ENCODE assay signal across 20 cellular contexts in the genomic region with DNA sequence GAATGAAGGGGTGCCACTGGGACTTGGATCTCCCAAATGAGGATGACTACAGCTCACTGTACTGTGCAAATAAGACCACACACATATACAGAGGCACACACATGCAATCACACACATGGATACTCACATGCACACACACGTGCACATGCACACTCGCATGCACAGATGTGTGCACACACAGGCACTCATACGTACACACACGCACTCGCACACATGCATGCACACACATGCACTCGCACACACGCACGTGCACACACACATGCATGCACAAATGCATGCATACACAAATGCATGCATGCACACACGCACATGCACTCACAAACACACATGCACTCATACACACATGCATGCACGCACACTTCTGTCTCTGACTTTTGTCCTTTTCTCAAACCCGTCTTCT.
"Had no signal": no experiment of that assay in that cellular context is flagged by ENCODE, and none has a peak within 500 bp of the region (broad histone marks: within the 10 kb centered on the region; RNA-seq: fewer than 3 reads in every experiment).

No MANE protein-coding gene starts in this region.

- DNase-seq: cortex of kidney; effector memory CD8-positive, alpha-beta T cell; head of caudate nucleus; kidney; mucosa of descending colon; naive B cell; sigmoid colon; spleen; stimulated activated naive B cell treated with anti-CD40 and anti-IgM and Interleukin-4, amounts not matched to agents 10 μg/mL and 1 μg/mL and 100 μg/mL, for 72 hours; upper lobe of right lung; uterus had no signal

- H2AFZ ChIP-seq: parathyroid adenoma had no signal

- H3K4me1 ChIP-seq: right atrium auricular region, sigmoid colon, spleen, tibial nerve, upper lobe of right lung, uterus had no signal

- FAIRE-seq: endometrium, frontal cortex, kidney had no signal

- H3K9me3 ChIP-seq: mucosa of descending colon, right atrium auricular region, sigmoid colon, spleen, thoracic aorta, tibial nerve, upper lobe of right lung, uterus had no signal

- H3K27ac ChIP-seq: parathyroid adenoma, right atrium auricular region, sigmoid colon, spleen, thoracic aorta, tibial nerve, upper lobe of right lung, uterus had no signal

- H3K27me3 ChIP-seq: right atrium auricular region, sigmoid colon, spleen, tibial nerve, upper lobe of right lung, uterus had no signal

- ATAC-seq: effector memory CD8-positive, alpha-beta T cell; left lobe of liver; mucosa of descending colon; natural killer cell treated with Interleukin-12 subunit alpha and Interleukin-12 subunit beta and Interleukin-15 and Interleukin-18, amount 100 ng/mL, for 72 hours; stimulated activated naive B cell treated with anti-CD40 and anti-IgM and Interleukin-4, amounts not matched to agents 10 μg/mL and 1 μg/mL and 100 μg/mL, for 72 hours; upper lobe of right lung had no signal

- H3K9ac ChIP-seq: parathyroid adenoma had no signal

- H3K4me3 ChIP-seq: lung, mucosa of descending colon, right atrium auricular region, sigmoid colon, spleen, thoracic aorta, tibial nerve, upper lobe of right lung, uterus had no signal

- H3K36me3 ChIP-seq: right atrium auricular region, sigmoid colon, spleen, thoracic aorta, upper lobe of right lung, uterus had no signal
